ENCODE assay signal across 3 cellular contexts in the genomic region with DNA sequence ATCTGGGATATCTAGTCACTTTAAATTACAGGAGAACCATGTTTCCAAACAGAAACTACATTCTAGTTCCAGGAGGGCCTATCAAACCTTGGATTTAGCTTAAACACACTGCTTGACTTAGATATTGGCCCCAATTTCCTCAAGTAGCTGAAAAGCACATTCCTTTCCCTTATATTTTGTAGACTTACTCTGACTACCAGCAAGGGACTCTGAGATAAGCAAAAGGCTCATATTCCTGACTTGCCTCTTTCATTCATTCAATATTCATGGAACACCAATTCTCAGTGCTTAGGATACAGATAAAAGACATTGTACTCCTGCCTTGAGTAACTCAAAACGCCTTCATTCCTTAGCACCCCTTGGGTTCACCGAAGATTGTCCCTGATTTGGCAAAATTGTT.
TF ChIP-seq lines count a peak whose summit lies in the region.

No MANE protein-coding gene starts in this region.

TF ChIP-seq in A549, 52 proteins besides CTCF, POLR2A, EP300 and RAD21:
- no peak for TF ChIP-seq HEYL (CRISPR knock-in tag; IDR thresholded peaks at IDR 0.05)
- TF ChIP-seq, protein P1, sequence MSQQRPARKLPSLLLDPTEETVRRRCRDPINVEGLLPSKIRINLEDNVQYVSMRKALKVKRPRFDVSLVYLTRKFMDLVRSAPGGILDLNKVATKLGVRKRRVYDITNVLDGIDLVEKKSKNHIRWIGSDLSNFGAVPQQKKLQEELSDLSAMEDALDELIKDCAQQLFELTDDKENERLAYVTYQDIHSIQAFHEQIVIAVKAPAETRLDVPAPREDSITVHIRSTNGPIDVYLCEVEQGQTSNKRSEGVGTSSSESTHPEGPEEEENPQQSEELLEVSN (IDR thresholded peaks at IDR 0.05; ENCODE audit: borderline replicate concordance, low read depth): no peak
- TF ChIP-seq RFX5 (IDR thresholded peaks at IDR 0.05): no peak
- no peak for TF ChIP-seq KDM1A (IDR thresholded peaks at IDR 0.05; ENCODE audit: low read depth)
- TF ChIP-seq, protein P2, sequence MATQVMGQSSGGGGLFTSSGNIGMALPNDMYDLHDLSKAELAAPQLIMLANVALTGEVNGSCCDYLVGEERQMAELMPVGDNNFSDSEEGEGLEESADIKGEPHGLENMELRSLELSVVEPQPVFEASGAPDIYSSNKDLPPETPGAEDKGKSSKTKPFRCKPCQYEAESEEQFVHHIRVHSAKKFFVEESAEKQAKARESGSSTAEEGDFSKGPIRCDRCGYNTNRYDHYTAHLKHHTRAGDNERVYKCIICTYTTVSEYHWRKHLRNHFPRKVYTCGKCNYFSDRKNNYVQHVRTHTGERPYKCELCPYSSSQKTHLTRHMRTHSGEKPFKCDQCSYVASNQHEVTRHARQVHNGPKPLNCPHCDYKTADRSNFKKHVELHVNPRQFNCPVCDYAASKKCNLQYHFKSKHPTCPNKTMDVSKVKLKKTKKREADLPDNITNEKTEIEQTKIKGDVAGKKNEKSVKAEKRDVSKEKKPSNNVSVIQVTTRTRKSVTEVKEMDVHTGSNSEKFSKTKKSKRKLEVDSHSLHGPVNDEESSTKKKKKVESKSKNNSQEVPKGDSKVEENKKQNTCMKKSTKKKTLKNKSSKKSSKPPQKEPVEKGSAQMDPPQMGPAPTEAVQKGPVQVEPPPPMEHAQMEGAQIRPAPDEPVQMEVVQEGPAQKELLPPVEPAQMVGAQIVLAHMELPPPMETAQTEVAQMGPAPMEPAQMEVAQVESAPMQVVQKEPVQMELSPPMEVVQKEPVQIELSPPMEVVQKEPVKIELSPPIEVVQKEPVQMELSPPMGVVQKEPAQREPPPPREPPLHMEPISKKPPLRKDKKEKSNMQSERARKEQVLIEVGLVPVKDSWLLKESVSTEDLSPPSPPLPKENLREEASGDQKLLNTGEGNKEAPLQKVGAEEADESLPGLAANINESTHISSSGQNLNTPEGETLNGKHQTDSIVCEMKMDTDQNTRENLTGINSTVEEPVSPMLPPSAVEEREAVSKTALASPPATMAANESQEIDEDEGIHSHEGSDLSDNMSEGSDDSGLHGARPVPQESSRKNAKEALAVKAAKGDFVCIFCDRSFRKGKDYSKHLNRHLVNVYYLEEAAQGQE (IDR thresholded peaks at IDR 0.05): no peak
- TF ChIP-seq EHMT2 (IDR thresholded peaks at IDR 0.05; ENCODE audit: low read depth): no peak
- no peak for TF ChIP-seq NFE2L2 (conservative IDR thresholded peaks at IDR 0.05; ENCODE audit: low read length)
- TF ChIP-seq SREBF2 (IDR thresholded peaks at IDR 0.05): no peak
- TF ChIP-seq HOXB5 (CRISPR knock-in tag; IDR thresholded peaks at IDR 0.05): no peak

TF ChIP-seq in HEK293, 187 proteins besides CTCF, POLR2A, EP300 and RAD21:
- TF ChIP-seq, protein P3, sequence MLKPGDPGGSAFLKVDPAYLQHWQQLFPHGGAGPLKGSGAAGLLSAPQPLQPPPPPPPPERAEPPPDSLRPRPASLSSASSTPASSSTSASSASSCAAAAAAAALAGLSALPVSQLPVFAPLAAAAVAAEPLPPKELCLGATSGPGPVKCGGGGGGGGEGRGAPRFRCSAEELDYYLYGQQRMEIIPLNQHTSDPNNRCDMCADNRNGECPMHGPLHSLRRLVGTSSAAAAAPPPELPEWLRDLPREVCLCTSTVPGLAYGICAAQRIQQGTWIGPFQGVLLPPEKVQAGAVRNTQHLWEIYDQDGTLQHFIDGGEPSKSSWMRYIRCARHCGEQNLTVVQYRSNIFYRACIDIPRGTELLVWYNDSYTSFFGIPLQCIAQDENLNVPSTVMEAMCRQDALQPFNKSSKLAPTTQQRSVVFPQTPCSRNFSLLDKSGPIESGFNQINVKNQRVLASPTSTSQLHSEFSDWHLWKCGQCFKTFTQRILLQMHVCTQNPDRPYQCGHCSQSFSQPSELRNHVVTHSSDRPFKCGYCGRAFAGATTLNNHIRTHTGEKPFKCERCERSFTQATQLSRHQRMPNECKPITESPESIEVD (tag by site-specific recombination; IDR thresholded peaks at IDR 0.05): peak; percentile 42
- TF ChIP-seq SCRT1 (tag by site-specific recombination; IDR thresholded peaks at IDR 0.05; ENCODE audit: borderline replicate concordance) (no peak), ZNF596 (tag by site-specific recombination; IDR thresholded peaks at IDR 0.05) (no peak)
TF ChIP-seq in HEK293: peak in this region for 1.

TF ChIP-seq in K562, 482 proteins besides CTCF, POLR2A, EP300 and RAD21:
- TF ChIP-seq CHCHD3 (CRISPR knock-in tag; IDR thresholded peaks at IDR 0.05): no peak
- TF ChIP-seq, protein P4, sequence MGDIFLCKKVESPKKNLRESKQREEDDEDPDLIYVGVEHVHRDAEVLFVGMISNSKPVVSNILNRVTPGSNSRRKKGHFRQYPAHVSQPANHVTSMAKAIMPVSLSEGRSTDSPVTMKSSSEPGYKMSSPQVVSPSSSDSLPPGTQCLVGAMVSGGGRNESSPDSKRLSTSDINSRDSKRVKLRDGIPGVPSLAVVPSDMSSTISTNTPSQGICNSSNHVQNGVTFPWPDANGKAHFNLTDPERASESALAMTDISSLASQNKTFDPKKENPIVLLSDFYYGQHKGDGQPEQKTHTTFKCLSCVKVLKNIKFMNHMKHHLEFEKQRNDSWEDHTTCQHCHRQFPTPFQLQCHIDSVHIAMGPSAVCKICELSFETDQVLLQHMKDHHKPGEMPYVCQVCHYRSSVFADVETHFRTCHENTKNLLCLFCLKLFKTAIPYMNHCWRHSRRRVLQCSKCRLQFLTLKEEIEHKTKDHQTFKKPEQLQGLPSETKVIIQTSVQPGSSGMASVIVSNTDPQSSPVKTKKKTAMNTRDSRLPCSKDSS (IDR thresholded peaks at IDR 0.05; ENCODE audit: low read depth, partially characterized antibody): no peak
- TF ChIP-seq CBFA2T3 (IDR thresholded peaks at IDR 0.05): peak; percentile 42; the same call in 1 of the 2 replicates
- TF ChIP-seq, protein P5, sequence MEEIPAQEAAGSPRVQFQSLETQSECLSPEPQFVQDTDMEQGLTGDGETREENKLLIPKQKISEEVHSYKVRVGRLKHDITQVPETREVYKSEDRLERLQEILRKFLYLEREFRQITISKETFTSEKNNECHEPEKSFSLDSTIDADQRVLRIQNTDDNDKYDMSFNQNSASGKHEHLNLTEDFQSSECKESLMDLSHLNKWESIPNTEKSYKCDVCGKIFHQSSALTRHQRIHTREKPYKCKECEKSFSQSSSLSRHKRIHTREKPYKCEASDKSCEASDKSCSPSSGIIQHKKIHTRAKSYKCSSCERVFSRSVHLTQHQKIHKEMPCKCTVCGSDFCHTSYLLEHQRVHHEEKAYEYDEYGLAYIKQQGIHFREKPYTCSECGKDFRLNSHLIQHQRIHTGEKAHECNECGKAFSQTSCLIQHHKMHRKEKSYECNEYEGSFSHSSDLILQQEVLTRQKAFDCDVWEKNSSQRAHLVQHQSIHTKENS (CRISPR knock-in tag; IDR thresholded peaks at IDR 0.05): no peak
- no peak for TF ChIP-seq SMAD3 (CRISPR knock-in tag; conservative IDR thresholded peaks at IDR 0.05)
- TF ChIP-seq, protein P6, sequence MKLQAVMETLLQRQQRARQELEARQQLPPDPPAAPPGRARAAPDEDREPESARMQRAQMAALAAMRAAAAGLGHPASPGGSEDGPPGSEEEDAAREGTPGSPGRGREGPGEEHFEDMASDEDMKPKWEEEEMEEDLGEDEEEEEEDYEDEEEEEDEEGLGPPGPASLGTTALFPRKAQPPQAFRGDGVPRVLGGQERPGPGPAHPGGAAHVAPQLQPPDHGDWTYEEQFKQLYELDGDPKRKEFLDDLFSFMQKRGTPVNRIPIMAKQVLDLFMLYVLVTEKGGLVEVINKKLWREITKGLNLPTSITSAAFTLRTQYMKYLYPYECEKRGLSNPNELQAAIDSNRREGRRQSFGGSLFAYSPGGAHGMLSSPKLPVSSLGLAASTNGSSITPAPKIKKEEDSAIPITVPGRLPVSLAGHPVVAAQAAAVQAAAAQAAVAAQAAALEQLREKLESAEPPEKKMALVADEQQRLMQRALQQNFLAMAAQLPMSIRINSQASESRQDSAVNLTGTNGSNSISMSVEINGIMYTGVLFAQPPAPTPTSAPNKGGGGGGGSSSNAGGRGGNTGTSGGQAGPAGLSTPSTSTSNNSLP (IDR thresholded peaks at IDR 0.05; ENCODE audit: borderline replicate concordance, low read depth, low read length): no peak
- TF ChIP-seq RCOR1 (IDR thresholded peaks at IDR 0.05; ENCODE audit: borderline replicate concordance in 1 of 2, low read depth in 2 of 2, low read length in 2 of 2): no peak
- TF ChIP-seq ZNF24 (IDR thresholded peaks at IDR 0.05): peak; percentile 63
- no peak for TF ChIP-seq MCM2 (IDR thresholded peaks at IDR 0.05; ENCODE audit: low read depth)
- TF ChIP-seq, protein P7, sequence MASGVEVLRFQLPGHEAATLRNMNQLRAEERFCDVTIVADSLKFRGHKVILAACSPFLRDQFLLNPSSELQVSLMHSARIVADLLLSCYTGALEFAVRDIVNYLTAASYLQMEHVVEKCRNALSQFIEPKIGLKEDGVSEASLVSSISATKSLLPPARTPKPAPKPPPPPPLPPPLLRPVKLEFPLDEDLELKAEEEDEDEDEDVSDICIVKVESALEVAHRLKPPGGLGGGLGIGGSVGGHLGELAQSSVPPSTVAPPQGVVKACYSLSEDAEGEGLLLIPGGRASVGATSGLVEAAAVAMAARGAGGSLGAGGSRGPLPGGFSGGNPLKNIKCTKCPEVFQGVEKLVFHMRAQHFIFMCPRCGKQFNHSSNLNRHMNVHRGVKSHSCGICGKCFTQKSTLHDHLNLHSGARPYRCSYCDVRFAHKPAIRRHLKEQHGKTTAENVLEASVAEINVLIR (CRISPR knock-in tag; IDR thresholded peaks at IDR 0.05): no peak
- TF ChIP-seq MEIS2 (IDR thresholded peaks at IDR 0.05; ENCODE audit: partially characterized antibody): no peak
- TF ChIP-seq WHSC1 (IDR thresholded peaks at IDR 0.05; ENCODE audit: low read length): no peak
- TF ChIP-seq ZNF561 (CRISPR knock-in tag; conservative IDR thresholded peaks at IDR 0.05): no peak
- no peak for TF ChIP-seq NCOA6 (IDR thresholded peaks at IDR 0.05)
- 0 out of 2 replicates have a peak, but pooled peaks have one; percentile 13 for TF ChIP-seq ARID1B (IDR thresholded peaks at IDR 0.05)
- TF ChIP-seq PCBP2 (IDR thresholded peaks at IDR 0.05; ENCODE audit: low read depth, low read length, poor library complexity, severe bottlenecking): no peak
- TF ChIP-seq, protein P8, sequence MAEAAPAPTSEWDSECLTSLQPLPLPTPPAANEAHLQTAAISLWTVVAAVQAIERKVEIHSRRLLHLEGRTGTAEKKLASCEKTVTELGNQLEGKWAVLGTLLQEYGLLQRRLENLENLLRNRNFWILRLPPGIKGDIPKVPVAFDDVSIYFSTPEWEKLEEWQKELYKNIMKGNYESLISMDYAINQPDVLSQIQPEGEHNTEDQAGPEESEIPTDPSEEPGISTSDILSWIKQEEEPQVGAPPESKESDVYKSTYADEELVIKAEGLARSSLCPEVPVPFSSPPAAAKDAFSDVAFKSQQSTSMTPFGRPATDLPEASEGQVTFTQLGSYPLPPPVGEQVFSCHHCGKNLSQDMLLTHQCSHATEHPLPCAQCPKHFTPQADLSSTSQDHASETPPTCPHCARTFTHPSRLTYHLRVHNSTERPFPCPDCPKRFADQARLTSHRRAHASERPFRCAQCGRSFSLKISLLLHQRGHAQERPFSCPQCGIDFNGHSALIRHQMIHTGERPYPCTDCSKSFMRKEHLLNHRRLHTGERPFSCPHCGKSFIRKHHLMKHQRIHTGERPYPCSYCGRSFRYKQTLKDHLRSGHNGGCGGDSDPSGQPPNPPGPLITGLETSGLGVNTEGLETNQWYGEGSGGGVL (CRISPR knock-in tag; IDR thresholded peaks at IDR 0.05): no peak
- no peak for TF ChIP-seq SMAD2 (IDR thresholded peaks at IDR 0.05; ENCODE audit: low read depth, low read length)
- TF ChIP-seq TRIM28 (IDR thresholded peaks at IDR 0.05): no peak
- no peak for TF ChIP-seq ZNF324 (CRISPR knock-in tag; IDR thresholded peaks at IDR 0.05)
- TF ChIP-seq, protein P9, sequence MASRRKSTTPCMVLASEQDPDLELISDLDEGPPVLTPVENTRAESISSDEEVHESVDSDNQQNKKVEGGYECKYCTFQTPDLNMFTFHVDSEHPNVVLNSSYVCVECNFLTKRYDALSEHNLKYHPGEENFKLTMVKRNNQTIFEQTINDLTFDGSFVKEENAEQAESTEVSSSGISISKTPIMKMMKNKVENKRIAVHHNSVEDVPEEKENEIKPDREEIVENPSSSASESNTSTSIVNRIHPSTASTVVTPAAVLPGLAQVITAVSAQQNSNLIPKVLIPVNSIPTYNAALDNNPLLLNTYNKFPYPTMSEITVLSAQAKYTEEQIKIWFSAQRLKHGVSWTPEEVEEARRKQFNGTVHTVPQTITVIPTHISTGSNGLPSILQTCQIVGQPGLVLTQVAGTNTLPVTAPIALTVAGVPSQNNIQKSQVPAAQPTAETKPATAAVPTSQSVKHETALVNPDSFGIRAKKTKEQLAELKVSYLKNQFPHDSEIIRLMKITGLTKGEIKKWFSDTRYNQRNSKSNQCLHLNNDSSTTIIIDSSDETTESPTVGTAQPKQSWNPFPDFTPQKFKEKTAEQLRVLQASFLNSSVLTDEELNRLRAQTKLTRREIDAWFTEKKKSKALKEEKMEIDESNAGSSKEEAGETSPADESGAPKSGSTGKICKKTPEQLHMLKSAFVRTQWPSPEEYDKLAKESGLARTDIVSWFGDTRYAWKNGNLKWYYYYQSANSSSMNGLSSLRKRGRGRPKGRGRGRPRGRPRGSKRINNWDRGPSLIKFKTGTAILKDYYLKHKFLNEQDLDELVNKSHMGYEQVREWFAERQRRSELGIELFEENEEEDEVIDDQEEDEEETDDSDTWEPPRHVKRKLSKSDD (conservative IDR thresholded peaks at IDR 0.05; ENCODE audit: low read length): no peak
- TF ChIP-seq SP1 (CRISPR knock-in tag; IDR thresholded peaks at IDR 0.05): 0 out of 2 replicates have a peak, but pooled peaks have one; percentile 16
- TF ChIP-seq ZNF12 (CRISPR knock-in tag; IDR thresholded peaks at IDR 0.05): no peak
- TF ChIP-seq ZC3H11A (IDR thresholded peaks at IDR 0.05; ENCODE audit: low read depth, low read length): no peak
- no peak for TF ChIP-seq TEAD2 (tag; IDR thresholded peaks at IDR 0.05)
- no peak for TF ChIP-seq BDP1 (IDR thresholded peaks at IDR 0.05; ENCODE audit: insufficient read depth, insufficient read length)
- no peak for TF ChIP-seq CBX8 (IDR thresholded peaks at IDR 0.05; ENCODE audit: borderline replicate concordance, extremely low read depth, low read depth, low read length, poor library complexity, severe bottlenecking)
- TF ChIP-seq ZNF224 (CRISPR knock-in tag; IDR thresholded peaks at IDR 0.05): no peak
- no peak for TF ChIP-seq FOXJ3 (CRISPR knock-in tag; IDR thresholded peaks at IDR 0.05)
- TF ChIP-seq ELF2 (CRISPR knock-in tag; IDR thresholded peaks at IDR 0.05): no peak
- TF ChIP-seq JUNB (CRISPR knock-in tag; conservative IDR thresholded peaks at IDR 0.05): no peak
- peak; percentile 30; the same call in 1 of the 2 replicates for TF ChIP-seq TCF3 (CRISPR knock-in tag; IDR thresholded peaks at IDR 0.05)
